ENCODE assay signal across 1 cellular context in the genomic region with DNA sequence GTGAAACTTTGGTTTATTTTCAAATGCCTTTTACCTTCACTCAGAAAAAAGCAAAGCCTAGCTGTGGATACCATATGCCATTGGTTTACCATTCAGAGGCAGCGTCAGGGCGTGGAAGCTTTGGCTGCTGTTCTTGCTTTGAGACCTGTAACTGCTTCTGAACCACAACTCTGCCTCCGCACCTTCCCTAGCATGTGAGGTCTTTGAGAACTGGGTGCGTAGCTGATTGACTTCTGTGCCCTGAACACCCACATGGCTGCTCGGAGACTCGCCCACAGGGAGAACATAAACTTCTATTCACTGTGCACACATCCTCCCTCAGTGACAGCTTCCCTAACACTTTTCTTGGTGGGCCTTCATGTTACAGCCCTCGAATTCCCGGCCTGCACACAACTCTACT.
TF ChIP-seq lines count a peak whose summit lies in the region.

No MANE protein-coding gene starts in this region.

TF ChIP-seq in HepG2, 621 proteins besides CTCF, POLR2A, EP300 and RAD21:
- no peak for TF ChIP-seq ZNF597 (CRISPR knock-in tag; IDR thresholded peaks at IDR 0.05)
- TF ChIP-seq RBM22 (optimal IDR thresholded peaks at IDR 0.05; ENCODE audit: low read length), result peak; percentile 88
